Comparison of ENCODE assay signal across 18 cellular contexts in the genomic region with DNA sequence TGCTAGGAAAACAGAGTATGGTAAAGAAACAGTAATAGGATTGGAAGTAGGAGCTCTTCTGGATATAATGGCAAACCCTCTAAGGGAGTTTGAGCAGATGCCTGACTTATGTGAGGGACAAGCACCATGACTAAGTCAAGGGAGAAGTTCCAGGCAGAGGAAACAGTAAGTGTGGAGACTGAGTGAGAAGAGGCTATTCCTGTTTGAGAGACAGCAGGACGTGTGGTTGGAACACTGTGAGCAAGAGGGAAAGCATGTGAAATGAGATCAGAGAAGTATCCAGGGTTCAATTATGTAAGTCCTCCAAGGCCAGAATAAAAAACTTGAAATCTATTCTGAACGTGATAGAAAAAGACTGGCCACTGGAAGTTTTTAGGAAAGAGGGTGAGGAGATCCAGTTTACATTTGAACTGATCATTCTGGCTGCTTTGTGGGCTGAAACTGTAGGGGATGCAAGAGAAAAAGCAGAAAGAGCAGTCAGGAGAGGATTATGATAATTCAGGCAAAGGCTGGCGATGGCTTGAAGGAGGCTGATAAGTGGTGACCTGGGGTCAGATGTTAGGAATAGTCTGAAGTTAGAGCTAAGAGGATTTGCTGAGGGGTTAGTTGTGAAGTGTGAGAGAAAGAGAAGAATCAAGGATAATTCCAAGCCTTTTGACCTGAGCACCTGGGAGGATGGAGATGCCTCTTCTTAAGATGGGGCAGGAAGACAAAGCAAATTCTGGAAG. TPM values are rescaled to one million over a fixed set of nuclear protein-coding genes. Genes with fewer than 3 reads are reported as not detected.
DNase-seq lines count a peak whose midpoint lies in the region; ATAC-seq, FAIRE-seq and TF ChIP-seq lines count a peak whose summit lies in the region.
"Had no signal": no experiment of that assay in that cellular context is flagged by ENCODE, and none has a peak within 500 bp of the region (broad histone marks: within the 10 kb centered on the region; RNA-seq: fewer than 3 reads in every experiment).

No MANE protein-coding gene starts in this region.

- DNase-seq in D721Med (ENCODE audit: insufficient read length, low spot score): no peak
- DNase-seq in M059J (ENCODE audit: low read depth): peak; percentile 19
- DNase-seq in epithelial cell of esophagus (ENCODE audit: low read depth): peak; percentile 76
- DNase-seq in myocyte (ENCODE audit: low read depth): peak; percentile 91
- DNase-seq in NCI-H748 (lab: John Stamatoyannopoulos, UW; ENCODE audit: unreplicated experiment): no peak
- no peak for DNase-seq in AML-193 (lab: John Stamatoyannopoulos, UW)
- no peak for DNase-seq in ecto neural progenitor cell (ENCODE audit: low spot score)
- DNase-seq: activated naive CD8-positive, alpha-beta T cell treated with anti-CD3 and anti-CD28 coated beads, Interleukin-2, amount 10 ng/mL, durations not matched to agents 7 days and 5 days; activated T-cell treated with anti-CD3 and anti-CD28 coated beads, Interleukin-2, amount 50 U/mL, for 4 hours; NCI-H1105; occipital lobe; stimulated activated naive CD4-positive, alpha-beta T cell; upper lobe of left lung had no signal

- FAIRE-seq in D721Med (lab: Jason Lieb, UNC): peak; percentile 90
- FAIRE-seq: K562 had no signal

- TF ChIP-seq CTCF in D721Med (IDR thresholded peaks at IDR 0.05; ENCODE audit: insufficient read depth, missing control alignments) (no peak), epithelial cell of esophagus (IDR thresholded peaks at IDR 0.05; ENCODE audit: insufficient read depth, low read depth, low read length, missing control alignments) (no peak)

- ATAC-seq in GM18520 (IDR thresholded peaks at IDR 0.05; ENCODE audit: unreplicated experiment): no peak
- ATAC-seq: activated T-cell treated with anti-CD3 and anti-CD28 coated beads, Interleukin-2, amount 50 U/mL, for 4 hours; esophagus mucosa; HCT116; K562 had no signal

- no peak overlapping the region for H3K4me3 ChIP-seq in epithelial cell of esophagus (ENCODE audit: low read length)
- H3K4me3 ChIP-seq: coronary artery, K562, upper lobe of left lung had no signal

RNA-seq across cellular contexts. Expression of a gene that starts 19.2 kb away (rescaled TPM):
- total RNA-seq in M059J (2014; rRNA removed; shearing (Covaris generic)): 10.9 and 12.2 TPM in 2 replicates
- 14.7 and 17.2 TPM in 2 replicates for total RNA-seq in myocyte
- polyA plus RNA-seq in myocyte (2012): 90.4 TPM

Comparison
In these comparisons a context has a peak if more than half of its experiments do, and no peak if none do; other contexts are left out.
1. DNase-seq: peak in M059J (single experiment), epithelial cell of esophagus (single experiment) and myocyte (single experiment); none in D721Med (single experiment), NCI-H748 (single experiment), AML-193 (0 of 2) and ecto neural progenitor cell (single experiment).